ENCODE assay signal across 9 cellular contexts in the genomic region with DNA sequence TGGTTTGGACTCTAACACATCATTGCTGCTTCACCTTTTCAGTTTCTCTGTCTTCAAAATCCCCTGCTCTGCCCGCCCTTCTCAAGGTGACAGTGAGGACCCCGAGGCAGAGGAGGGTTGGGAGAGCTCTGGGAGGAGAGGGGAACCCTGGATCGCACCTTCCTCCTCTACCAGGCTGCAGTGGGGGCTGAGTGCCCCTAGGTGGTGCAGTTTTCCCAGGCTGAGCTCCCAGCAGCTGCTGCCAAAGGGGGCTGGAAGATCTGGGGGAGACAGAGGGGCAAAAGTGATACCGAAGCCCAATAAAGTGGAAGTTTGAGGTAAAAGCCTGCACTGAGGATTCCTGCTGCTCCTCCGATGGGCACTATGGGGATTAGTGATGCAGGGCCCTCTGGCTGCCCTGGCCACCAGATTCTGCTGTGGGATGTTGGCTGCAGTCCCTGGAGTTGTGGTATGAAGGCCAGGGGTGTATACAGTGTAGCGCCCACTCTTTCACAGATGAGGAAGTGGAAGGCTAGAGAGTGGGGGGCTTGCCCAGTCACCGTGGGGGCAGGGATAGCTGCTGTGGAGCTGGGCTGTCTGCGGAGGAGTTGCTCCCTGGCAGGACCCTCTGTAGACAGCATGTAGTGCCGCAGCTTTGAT. TPM values are rescaled to one million over a fixed set of nuclear protein-coding genes. Genes with fewer than 3 reads are reported as not detected.
DNase-seq lines count a peak whose midpoint lies in the region; ATAC-seq and TF ChIP-seq lines count a peak whose summit lies in the region.
"Had no signal": no experiment of that assay in that cellular context is flagged by ENCODE, and none has a peak within 500 bp of the region (broad histone marks: within the 10 kb centered on the region; RNA-seq: fewer than 3 reads in every experiment).

No MANE protein-coding gene starts in this region.

- H3K36me3 ChIP-seq in Caco-2 (ENCODE audit: control insufficient read depth, insufficient read depth, low read length) (no peaks in the 10 kb centered on the region), SK-N-SH (replicated peaks in 1 of 2; ENCODE audit: control insufficient read depth in 1 of 2, insufficient read depth in 2 of 2, low read length in 1 of 2) (no peaks in the 10 kb centered on the region), colonic mucosa (no peaks in the 10 kb centered on the region), upper lobe of left lung (no peaks in the 10 kb centered on the region)

- H3K27ac Mint-ChIP-seq in Caco-2 (ENCODE audit: unreplicated experiment) (no peak overlapping the region), memory B cell (no peak overlapping the region)
- H3K27ac Mint-ChIP-seq: IgD-negative memory B cell had no signal

- no peak overlapping the region for H3K4me3 ChIP-seq in Caco-2 (ENCODE audit: low read depth, low read length)
- H3K4me3 ChIP-seq in SK-N-SH (ENCODE audit: low read depth in 2 of 2, low read length in 1 of 2): no peak overlapping the region; a peak in 1 of 4 replicates
- no peak overlapping the region for H3K4me3 ChIP-seq in colonic mucosa
- no peak overlapping the region for H3K4me3 ChIP-seq in upper lobe of left lung

- H3K9ac ChIP-seq in SK-N-SH: no peak overlapping the region
- H3K9ac ChIP-seq in colonic mucosa (ENCODE audit: low read depth in 2 of 2, low read length in 2 of 2): no peak overlapping the region

- H4K20me1 ChIP-seq in SK-N-SH (ENCODE audit: insufficient read depth): no peaks in the 10 kb centered on the region

- H3K4me1 ChIP-seq in Caco-2 (no peaks in the 10 kb centered on the region), SK-N-SH (ENCODE audit: control insufficient read depth in 1 of 2, insufficient read depth in 2 of 2, low read depth in 1 of 2, low read length in 1 of 2) (peaks cover 0 to 2% of the 10 kb centered on the region in 2 experiments; a peak in 1 of 4 replicates), colonic mucosa (no peaks in the 10 kb centered on the region), upper lobe of left lung (peaks cover 3 to 19% (median 10%) of the 10 kb centered on the region in 4 donors)

- DNase-seq in Caco-2 (peak; percentile 41 to 53), HEK293T (ENCODE audit: extremely low spot score) (peak; percentile 64), SK-N-SH (peak; percentile 78), colonic mucosa (no peak), memory B cell (ENCODE audit: low spot score in 2 of 2) (peak; percentile 18 to 30), upper lobe of left lung (no peak), GDM1 (lab: John Stamatoyannopoulos, UW) (no peak), kidney glomerular epithelial cell (lab: John Stamatoyannopoulos, UW) (no peak)

- H3K4me1 Mint-ChIP-seq in Caco-2 (ENCODE audit: low read depth, unreplicated experiment) (no peaks in the 10 kb centered on the region), memory B cell (no peaks in the 10 kb centered on the region)
- H3K4me1 Mint-ChIP-seq: IgD-negative memory B cell had no signal

- H2AFZ ChIP-seq in SK-N-SH (ENCODE audit: low read depth): no peak overlapping the region

- TF ChIP-seq CTCF in Caco-2 (IDR thresholded peaks at IDR 0.05; ENCODE audit: insufficient read depth in 1 of 2, low read depth in 1 of 2, low read length in 1 of 2, severe bottlenecking in 1 of 2, unreplicated experiment in 1 of 2): peak; percentile 76 to 78
- peak; percentile 94 for TF ChIP-seq CTCF in SK-N-SH (IDR thresholded peaks at IDR 0.05)
- peak; percentile 61 for TF ChIP-seq CTCF in colonic mucosa (IDR thresholded peaks at IDR 0.05)
- peak; percentile 50 to 75 (median 60) for TF ChIP-seq CTCF in upper lobe of left lung (IDR thresholded peaks at IDR 0.05)

- no peak for TF ChIP-seq POLR2A in upper lobe of left lung (IDR thresholded peaks at IDR 0.05)

- intact Hi-C loops in Caco-2 (cut with micrococcal nuclease; ENCODE audit: unreplicated experiment) (loop anchor here (5.0 kb wide), 2 partner anchors 135 to 150 kb away; no protein-coding TSS in a partner anchor), colonic mucosa (cut with DNase I) (loop anchor here (5.0 kb wide), 1 partner anchor 135 kb away; no protein-coding TSS in a partner anchor)

- CTCF ChIA-PET in Caco-2 (lab: Charles Lee) (interaction anchor here (0.5 to 1.6 kb wide), 8 partner anchors 12 to 201 kb away, joined by 3 to 6 read pairs (median 4); no protein-coding TSS in a partner anchor), HEK293T (lab: Yijun Ruan, JAX) (interaction anchor here (0.7 to 2.2 kb wide), 20 partner anchors 9 to 289 kb away, joined by 3 to 17 read pairs (median 3); no protein-coding TSS in a partner anchor), SK-N-SH (lab: Yijun Ruan, JAX) (interaction anchor here (0.6 to 9.4 kb wide), 51 partner anchors 8 to 522 kb away, joined by 3 to 174 read pairs (median 6); a partner anchor contains a TSS)

- no TSS peak for BruUV-seq in Caco-2 (replicated peaks; lab: Mats Ljungman, UMichigan)

- H3K36me3 Mint-ChIP-seq in Caco-2 (ENCODE audit: insufficient read depth, unreplicated experiment) (no peaks in the 10 kb centered on the region), memory B cell (no peaks in the 10 kb centered on the region)
- H3K36me3 Mint-ChIP-seq: IgD-negative memory B cell had no signal

- H3K27ac ChIP-seq in SK-N-SH (ENCODE audit: low read depth in 2 of 2, low read length in 1 of 2) (no peak overlapping the region), colonic mucosa (no peak overlapping the region), upper lobe of left lung (no peak overlapping the region)

- H3K9me2 ChIP-seq in SK-N-SH: no peaks in the 10 kb centered on the region

- peaks cover 15% of the 10 kb centered on the region for H3K27me3 Mint-ChIP-seq in Caco-2 (ENCODE audit: insufficient read depth, unreplicated experiment)
- H3K27me3 Mint-ChIP-seq in memory B cell: peaks cover 37% of the 10 kb centered on the region

- POLR2A ChIA-PET in Caco-2 (lab: Charles Lee) (no interaction called here), HEK293T (lab: Yijun Ruan, JAX) (no interaction called here), SK-N-SH (lab: Yijun Ruan, JAX) (interaction anchor here (0.6 kb wide), 1 partner anchor 10 kb away, joined by 4 read pairs; no protein-coding TSS in a partner anchor)

- no peaks in the 10 kb centered on the region for H3K79me2 ChIP-seq in SK-N-SH (ENCODE audit: insufficient read depth)

- H3K9me3 ChIP-seq in Caco-2 (no peaks in the 10 kb centered on the region), SK-N-SH (no peaks in the 10 kb centered on the region), colonic mucosa (no peaks in the 10 kb centered on the region), upper lobe of left lung (no peaks in the 10 kb centered on the region)

- H3K27me3 ChIP-seq in Caco-2 (replicated peaks; ENCODE audit: control insufficient read depth, insufficient read depth, low read length): no peaks in the 10 kb centered on the region
- no peaks in the 10 kb centered on the region; the same call in 1 of the 2 replicates for H3K27me3 ChIP-seq in SK-N-SH (ENCODE audit: insufficient read depth)
- no peaks in the 10 kb centered on the region for H3K27me3 ChIP-seq in colonic mucosa
- no peaks in the 10 kb centered on the region for H3K27me3 ChIP-seq in upper lobe of left lung

- H3K9me3 Mint-ChIP-seq in Caco-2 (ENCODE audit: unreplicated experiment): no peaks in the 10 kb centered on the region
- H3K9me3 Mint-ChIP-seq in memory B cell: no peaks in the 10 kb centered on the region
- H3K9me3 Mint-ChIP-seq: IgD-negative memory B cell had no signal

- H3F3A ChIP-seq in SK-N-SH (replicated peaks; ENCODE audit: insufficient read depth): no peaks in the 10 kb centered on the region

- H3K4me3 Mint-ChIP-seq in Caco-2 (ENCODE audit: unreplicated experiment): no peak overlapping the region
- no peak overlapping the region for H3K4me3 Mint-ChIP-seq in memory B cell
- H3K4me3 Mint-ChIP-seq: IgD-negative memory B cell had no signal

- 35% methylated on average over 7 of the region's 9 CpGs for WGBS in SK-N-SH (ENCODE audit: low lambda C conversion rate)
- 17 to 56% methylated on average over 7 to 9 of the region's 9 CpGs for WGBS in upper lobe of left lung, 2 donors

- ATAC-seq in memory B cell (ENCODE audit: low read depth) (peak; percentile 51), upper lobe of left lung (ENCODE audit: low FRiP score in 2 of 2) (peak in 1 of 2 donors; percentile 79)

- H3K4me2 ChIP-seq in SK-N-SH: no peak overlapping the region

- no peak for TF ChIP-seq EP300 in SK-N-SH (IDR thresholded peaks at IDR 0.05; ENCODE audit: borderline replicate concordance in 1 of 2, low read depth in 1 of 2, low read length in 1 of 2)
- no peak for TF ChIP-seq EP300 in upper lobe of left lung (IDR thresholded peaks at IDR 0.05)

- TF ChIP-seq RAD21 in SK-N-SH (IDR thresholded peaks at IDR 0.05; ENCODE audit: low read length): peak; percentile 83

TF ChIP-seq in HEK293T, 16 proteins besides CTCF, POLR2A, EP300 and RAD21 (continues in another document):
- TF ChIP-seq NFRKB (IDR thresholded peaks at IDR 0.05): no peak
- no peak for TF ChIP-seq ELF4 (IDR thresholded peaks at IDR 0.05)
- TF ChIP-seq ARNT (IDR thresholded peaks at IDR 0.05): no peak
- TF ChIP-seq ZNF384 (IDR thresholded peaks at IDR 0.05): no peak
- no peak for TF ChIP-seq CTBP1 (IDR thresholded peaks at IDR 0.05; ENCODE audit: borderline replicate concordance)
- TF ChIP-seq FOXM1 (IDR thresholded peaks at IDR 0.05; ENCODE audit: borderline replicate concordance): no peak
- TF ChIP-seq FOXK2 (IDR thresholded peaks at IDR 0.05): no peak
- no peak for TF ChIP-seq TARDBP (IDR thresholded peaks at IDR 0.05)
- no peak for TF ChIP-seq SP1 (IDR thresholded peaks at IDR 0.05)
- no peak for TF ChIP-seq LEF1 (IDR thresholded peaks at IDR 0.05; ENCODE audit: borderline replicate concordance)
- no peak for TF ChIP-seq FOXA1 (IDR thresholded peaks at IDR 0.05)
- TF ChIP-seq SUZ12 (IDR thresholded peaks at IDR 0.05): no peak

TF ChIP-seq in SK-N-SH, 30 proteins besides CTCF, POLR2A, EP300 and RAD21:
- TF ChIP-seq SMC3 (IDR thresholded peaks at IDR 0.05; ENCODE audit: low read depth, low read length) (peak; percentile 78), EZH2phosphoT487 (IDR thresholded peaks at IDR 0.05; ENCODE audit: borderline replicate concordance, low read depth) (no peak)
TF ChIP-seq in SK-N-SH: peak in this region for 1.

RNA-seq across cellular contexts. Expression of a gene that starts 40.7 kb away (rescaled TPM):
- 25.6 and 27.6 TPM in 2 replicates for total RNA-seq in Caco-2 (2022)
- polyA plus RNA-seq in SK-N-SH (2012; rRNA removed): 38.5 and 41.7 TPM in 2 replicates
- 25.7 and 30.3 TPM in 2 replicates for polyA plus RNA-seq in SK-N-SH (2012; cell fraction: cytosol; rRNA removed)
- polyA plus RNA-seq in SK-N-SH (2012; cell fraction: nucleus; rRNA removed): 85.8 and 122 TPM in 2 replicates
- total RNA-seq in colonic mucosa: 10 to 100 TPM; 26.3 to 32.7 TPM
- total RNA-seq in upper lobe of left lung: 10 to 100 TPM; 31.4 to 54.5 (median 36.6) TPM

Comparison
In these comparisons a context has a peak if more than half of its experiments do, and no peak if none do; other contexts are left out.
1. DNase-seq: peak in Caco-2 (2 of 2), HEK293T (single experiment), SK-N-SH (single experiment) and memory B cell (2 of 2); none in colonic mucosa (single experiment), upper lobe of left lung (0 of 2), GDM1 (single experiment) and kidney glomerular epithelial cell (single experiment).
2. Peak in every context shown above with its lines, with median percentiles within 50 percentile points of each other: CTCF ChIP-seq.